8 cellular contexts compared by ENCODE assay signal in genomic region chr20:833450-834150, GRCh38. TPM values are rescaled to one million over a fixed set of nuclear protein-coding genes. Genes with fewer than 3 reads are reported as not detected.
A peak's percentile ranks its signal among the peaks of the same experiment; 100 is the strongest.
DNase-seq lines count a peak whose midpoint lies in the region; ATAC-seq and TF ChIP-seq lines count a peak whose summit lies in the region.

Gene FAM110A (plus strand): TSS chr20:833715. CDS start chr20:844805, 11,090 bp downstream.

- intact Hi-C loops in testis (cut with DNase I; ENCODE audit: low total_unique reads) = no loop called here

- no peaks in the 10 kb centered on the region for H3K36me3 ChIP-seq in testis (ENCODE audit: low read depth, missing control alignments)

- peak within 1 kb of the TSS; percentile 80 to 91 for H3K27ac Mint-ChIP-seq in activated naive CD4-positive, alpha-beta T cell treated with anti-CD3 and anti-CD28 coated beads, Interleukin-2, amount 50 U/mL, for 72 hours

- peaks cover 17% of the 10 kb centered on the region for H3K4me1 ChIP-seq in testis

- H3K9me3 Mint-ChIP-seq in activated naive CD4-positive, alpha-beta T cell treated with anti-CD3 and anti-CD28 coated beads, Interleukin-2, amount 50 U/mL, for 72 hours = peaks cover 0 to 4% of the 10 kb centered on the region in 2 donors

- no peak for TF ChIP-seq POLR2A in testis (IDR thresholded peaks at IDR 0.05)

- no peak for TF ChIP-seq CTCF in GM12864 (IDR thresholded peaks at IDR 0.05; ENCODE audit: low read depth, low read length, missing control alignments)
- no peak for TF ChIP-seq CTCF in omental fat pad (IDR thresholded peaks at IDR 0.05)
- TF ChIP-seq CTCF in testis (IDR thresholded peaks at IDR 0.05) = no peak

- H3K9me3 ChIP-seq in testis = no peaks in the 10 kb centered on the region

- WGBS in testis, 2 donors = 1% methylated on average over 25 to 38 of the region's 64 CpGs

- H3K4me3 ChIP-seq in GM12864 (ENCODE audit: low read depth, low read length) = peak within 1 kb of the TSS; percentile 94
- H3K4me3 ChIP-seq in testis = peak within 1 kb of the TSS; percentile 70 to 73

- ATAC-seq in HG02642 (IDR thresholded peaks at IDR 0.05; ENCODE audit: poor library complexity, unreplicated experiment) (peak; percentile 97), omental fat pad (ENCODE audit: low FRiP score) (peak; percentile 95)
- peak; percentile 87 to 93 for ATAC-seq in activated naive CD4-positive, alpha-beta T cell treated with anti-CD3 and anti-CD28 coated beads, Interleukin-2, amount 50 U/mL, for 72 hours

- H3K36me3 Mint-ChIP-seq in activated naive CD4-positive, alpha-beta T cell treated with anti-CD3 and anti-CD28 coated beads, Interleukin-2, amount 50 U/mL, for 72 hours = peaks cover 0 to 13% of the 10 kb centered on the region in 2 donors

- DNase-seq in GM12864 (ENCODE audit: low read depth) (peak; percentile 86), NCI-H1105 (lab: John Stamatoyannopoulos, UW) (peak; percentile 95), SKM-1 treated with dmso at 0.1 percent for 144 hours (lab: John Stamatoyannopoulos, UW; ENCODE audit: unreplicated experiment) (peak; percentile 71), glomerular visceral epithelial cell (ENCODE audit: extremely low spot score) (peak; percentile 96), omental fat pad (ENCODE audit: low spot score) (peak; percentile 78), testis (peak; percentile 97)
- DNase-seq in activated naive CD4-positive, alpha-beta T cell treated with anti-CD3 and anti-CD28 coated beads, Interleukin-2, amount 50 U/mL, for 72 hours (ENCODE audit: low spot score in 2 of 2) = peak; percentile 92 to 96

- peak within 1 kb of the TSS; percentile 28 to 73 for H3K27ac ChIP-seq in testis

- no peaks in the 10 kb centered on the region for H3K27me3 ChIP-seq in testis

RNA-seq across cellular contexts. Expression of gene FAM110A, which starts in this region (rescaled TPM):
- 10 to 100 TPM; 12.0 to 25.7 TPM for total RNA-seq in activated naive CD4-positive, alpha-beta T cell treated with anti-CD3 and anti-CD28 coated beads, Interleukin-2, amount 50 U/mL, for 72 hours
- total RNA-seq in omental fat pad (1 to 10 TPM; 2.9 to 5.2 (median 3.1) TPM), testis (1 to 10 TPM; 5.1 to 7.7 TPM)
- 5.5 TPM for polyA plus RNA-seq in testis (ENCODE audit: insufficient read depth, low read depth, low replicate concordance)

Comparison
In these comparisons a context has a peak if more than half of its experiments do, and no peak if none do; other contexts are left out.
1. Peak in every context shown above with its lines: DNase-seq, ATAC-seq, H3K4me3 ChIP-seq and H3K27ac ChIP-seq.